Comparison of ENCODE assay signal across 8 cellular contexts in genomic region chr1:41416552-41417334, GRCh38. TPM values are rescaled to one million over a fixed set of nuclear protein-coding genes. Genes with fewer than 3 reads are reported as not detected.
A peak's percentile ranks its signal among the peaks of the same experiment; 100 is the strongest.
DNase-seq lines count a peak whose midpoint lies in the region; ATAC-seq and TF ChIP-seq lines count a peak whose summit lies in the region.

No MANE protein-coding gene starts in this region.

- no peaks in the 10 kb centered on the region for H3K4me1 ChIP-seq in OCI-LY3 (ENCODE audit: low read length)
- H3K4me1 ChIP-seq in fibroblast of lung (ENCODE audit: control insufficient read depth, extremely low read depth, insufficient read depth, low read length) = no peaks in the 10 kb centered on the region
- H3K4me1 ChIP-seq in stomach = peaks cover 0 to 23% (median 11%) of the 10 kb centered on the region in 4 donors

- H3K27me3 ChIP-seq in OCI-LY3 (ENCODE audit: low read depth, low read length) = no peaks in the 10 kb centered on the region
- no peaks in the 10 kb centered on the region for H3K27me3 ChIP-seq in fibroblast of lung (ENCODE audit: control insufficient read depth, insufficient read depth, low read length)
- peaks cover 0 to 13% (median 0%) of the 10 kb centered on the region in 3 donors for H3K27me3 ChIP-seq in stomach

- peaks cover 7% of the 10 kb centered on the region for H3K27me3 Mint-ChIP-seq in activated T-cell treated with anti-CD3 and anti-CD28 coated beads, Interleukin-2, amount 50 U/mL, for 24 hours
- H3K27me3 Mint-ChIP-seq in neural crest cell (ENCODE audit: low read depth) = no peaks in the 10 kb centered on the region

- H2AFZ ChIP-seq in OCI-LY3 (ENCODE audit: low read depth, low read length) = no peak overlapping the region
- H2AFZ ChIP-seq in fibroblast of lung (ENCODE audit: low read length) = no peak overlapping the region

- H3K36me3 ChIP-seq in OCI-LY3 (replicated peaks; ENCODE audit: low read depth, low read length) (no peaks in the 10 kb centered on the region), fibroblast of lung (ENCODE audit: control insufficient read depth, insufficient read depth, low read length) (no peaks in the 10 kb centered on the region), stomach (no peaks in the 10 kb centered on the region)

- peak; percentile 74 for TF ChIP-seq CTCF in OCI-LY3 (IDR thresholded peaks at IDR 0.05; ENCODE audit: low read depth, low read length)
- peak; percentile 89 to 92 for TF ChIP-seq CTCF in fibroblast of lung (conservative IDR thresholded peaks at IDR 0.05 in 1 of 2, IDR thresholded peaks at IDR 0.05 in 1 of 2; ENCODE audit: low read depth in 1 of 2, low read length in 2 of 2)
- TF ChIP-seq CTCF in neural crest cell (conservative IDR thresholded peaks at IDR 0.05) = peak; percentile 91
- peak in 5 of 7 experiments; percentile 83 to 95 (median 87) for TF ChIP-seq CTCF in stomach (IDR thresholded peaks at IDR 0.05)

- DNase-seq in CMK (ENCODE audit: low read depth) (peak; percentile 58), HT-29 (ENCODE audit: low spot score) (peak; percentile 79), fibroblast of lung (ENCODE audit: low read depth in 2 of 2) (peak; percentile 62 to 74), neural crest cell (ENCODE audit: low read depth, low spot score) (peak; percentile 78), stomach (peak; percentile 63)
- DNase-seq in activated T-cell treated with anti-CD3 and anti-CD28 coated beads, Interleukin-2, amount 50 U/mL, for 24 hours = peak; percentile 75

- TF ChIP-seq EP300 in stomach (IDR thresholded peaks at IDR 0.05) = no peak

- no peak overlapping the region for H3K9ac ChIP-seq in OCI-LY3 (ENCODE audit: low read length)
- no peak overlapping the region for H3K9ac ChIP-seq in fibroblast of lung (ENCODE audit: insufficient read depth, low read length)

- H3K9me3 ChIP-seq in OCI-LY3 (ENCODE audit: insufficient read depth, low read length) (no peaks in the 10 kb centered on the region), fibroblast of lung (ENCODE audit: control insufficient read depth, insufficient read depth, low read depth, low read length) (no peaks in the 10 kb centered on the region), stomach (no peaks in the 10 kb centered on the region)

- H3K27ac Mint-ChIP-seq in activated T-cell treated with anti-CD3 and anti-CD28 coated beads, Interleukin-2, amount 50 U/mL, for 24 hours = no peak overlapping the region
- no peak overlapping the region for H3K27ac Mint-ChIP-seq in neural crest cell (ENCODE audit: unreplicated experiment)

- H3K4me3 Mint-ChIP-seq in activated T-cell treated with anti-CD3 and anti-CD28 coated beads, Interleukin-2, amount 50 U/mL, for 24 hours = no peak overlapping the region
- H3K4me3 Mint-ChIP-seq in neural crest cell = no peak overlapping the region

- WGBS in stomach, 5 donors = 60 to 66% (median 63%) methylated on average over 15 to 18 of the region's 18 CpGs

- intact Hi-C loops in stomach (cut with DNase I; ENCODE audit: low total_unique reads) = loop anchor here (5.0 to 10.0 kb wide), 2 partner anchors 102 to 149 kb away; no protein-coding TSS in a partner anchor

- H3K27ac ChIP-seq in OCI-LY3 (ENCODE audit: low read length) (no peak overlapping the region), fibroblast of lung (ENCODE audit: insufficient read depth, low read length) (no peak overlapping the region), stomach (no peak overlapping the region)

- H3K36me3 Mint-ChIP-seq in activated T-cell treated with anti-CD3 and anti-CD28 coated beads, Interleukin-2, amount 50 U/mL, for 24 hours (ENCODE audit: low read depth) = no peaks in the 10 kb centered on the region
- no peaks in the 10 kb centered on the region for H3K36me3 Mint-ChIP-seq in neural crest cell (ENCODE audit: low read depth)

- H4K20me1 ChIP-seq in OCI-LY3 (ENCODE audit: insufficient read depth, low read length) (no peaks in the 10 kb centered on the region), fibroblast of lung (ENCODE audit: control insufficient read depth, extremely low read depth, insufficient read depth, low read length) (no peaks in the 10 kb centered on the region)

- H3K4me2 ChIP-seq in OCI-LY3 (ENCODE audit: low read length) (no peak overlapping the region), fibroblast of lung (ENCODE audit: extremely low read depth, insufficient read depth, low read length) (no peak overlapping the region)

- no peaks in the 10 kb centered on the region for H3K79me2 ChIP-seq in OCI-LY3 (ENCODE audit: low read length)
- H3K79me2 ChIP-seq in fibroblast of lung (ENCODE audit: control insufficient read depth, insufficient read depth, low read length) = no peaks in the 10 kb centered on the region

- H3K4me3 ChIP-seq in OCI-LY3 (ENCODE audit: low read length) (no peak overlapping the region), fibroblast of lung (replicated peaks in 1 of 4; ENCODE audit: control extremely low read depth in 1 of 4, insufficient read depth in 1 of 4, low read depth in 3 of 4, low read length in 4 of 4) (no peak overlapping the region), stomach (no peak overlapping the region)

- no peaks in the 10 kb centered on the region for H3K9me3 Mint-ChIP-seq in activated T-cell treated with anti-CD3 and anti-CD28 coated beads, Interleukin-2, amount 50 U/mL, for 24 hours
- no peaks in the 10 kb centered on the region for H3K9me3 Mint-ChIP-seq in neural crest cell

- H3K4me1 Mint-ChIP-seq in activated T-cell treated with anti-CD3 and anti-CD28 coated beads, Interleukin-2, amount 50 U/mL, for 24 hours (ENCODE audit: low read depth) = no peaks in the 10 kb centered on the region
- peaks cover 5% of the 10 kb centered on the region for H3K4me1 Mint-ChIP-seq in neural crest cell

- no peak for TF ChIP-seq POLR2A in stomach (IDR thresholded peaks at IDR 0.05)

- ATAC-seq in GM19455 (IDR thresholded peaks at IDR 0.05; ENCODE audit: unreplicated experiment) = no peak

RNA-seq across cellular contexts. Expression of gene FOXO6, which starts 55.5 kb away (rescaled TPM):
- 1.5 and 1.9 TPM in 2 replicates for total RNA-seq in HT-29 (2014; rRNA removed; shearing (Covaris generic))
- under 0.01 TPM in 2 replicates for total RNA-seq in fibroblast of lung
- polyA plus RNA-seq in fibroblast of lung = not detected in 2 replicates
- polyA plus RNA-seq in fibroblast of lung (2012) = 0.06 and 0.10 TPM in 2 replicates
- polyA minus RNA-seq in fibroblast of lung (ENCODE audit: low replicate concordance) = not detected in 2 replicates
- 1.2 and 1.4 TPM in 2 replicates for total RNA-seq in neural crest cell
- total RNA-seq in stomach = 1 to 10 TPM in 1 of 5 donors, under 1 TPM in 1, not detected in 3; under 0.01 to 1.1 TPM
- under 1 TPM in 2 of 3 donors, not detected in 1; 0.37 to 0.83 TPM for polyA plus RNA-seq in stomach
